ENCODE assay signal across 8 cellular contexts in the genomic region with DNA sequence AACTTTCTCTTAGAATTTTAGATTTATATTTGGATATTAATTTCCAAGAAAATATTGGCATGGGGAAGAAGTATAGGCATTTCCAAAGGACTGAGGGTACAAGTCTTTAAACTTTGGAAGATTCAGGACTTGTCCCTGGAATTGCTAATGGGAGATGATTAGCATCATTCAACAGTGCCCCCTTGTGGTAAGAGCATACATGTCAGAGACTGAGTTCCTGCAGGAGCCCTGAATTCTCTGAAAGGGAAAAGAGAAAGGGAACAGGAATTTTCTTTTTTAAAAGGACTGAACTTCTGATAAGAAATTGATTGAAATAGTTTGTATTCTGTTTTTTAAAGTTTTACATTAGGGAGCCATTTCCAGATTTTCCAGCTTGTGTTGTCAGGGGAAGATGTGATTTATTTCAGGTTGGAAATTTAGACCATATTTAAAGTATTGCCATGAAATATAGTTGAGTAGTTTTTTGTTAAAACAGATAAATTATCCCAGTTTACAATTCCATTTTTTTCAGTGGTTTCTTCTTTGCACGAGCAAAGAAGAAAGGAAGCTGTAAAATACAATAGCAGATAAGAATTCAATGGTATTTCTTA. TPM values are rescaled to one million over a fixed set of nuclear protein-coding genes. Genes with fewer than 3 reads are reported as not detected.
DNase-seq lines count a peak whose midpoint lies in the region; ATAC-seq and TF ChIP-seq lines count a peak whose summit lies in the region.

No MANE protein-coding gene starts in this region.

- peaks cover 10% of the 10 kb centered on the region for H3K4me1 Mint-ChIP-seq in activated naive CD4-positive, alpha-beta T cell treated with anti-CD3 and anti-CD28 coated beads, Interleukin-2, amount 10 ng/mL, durations not matched to agents 7 days and 5 days

- intact Hi-C loops in thyroid gland (cut with DNase I), result no loop called here

- TF ChIP-seq POLR2A in thyroid gland (IDR thresholded peaks at IDR 0.05), result no peak

- H3K27ac ChIP-seq in MM.1S (ENCODE audit: low read length), result no peak overlapping the region
- H3K27ac ChIP-seq in coronary artery, result no peak overlapping the region
- H3K27ac ChIP-seq in thyroid gland, result no peak overlapping the region
- H3K27ac ChIP-seq in effector memory CD4-positive, alpha-beta T cell (ENCODE audit: insufficient read depth, low read length, poor library complexity, severe bottlenecking), result no peak overlapping the region

- no peaks in the 10 kb centered on the region for H3K36me3 Mint-ChIP-seq in activated naive CD4-positive, alpha-beta T cell treated with anti-CD3 and anti-CD28 coated beads, Interleukin-2, amount 10 ng/mL, durations not matched to agents 7 days and 5 days

- H3K4me1 ChIP-seq in MM.1S (ENCODE audit: low read length) (no peaks in the 10 kb centered on the region), thyroid gland (no peaks in the 10 kb centered on the region)
- H3K4me1 ChIP-seq in effector memory CD4-positive, alpha-beta T cell (ENCODE audit: control insufficient read depth, insufficient read depth, low read length, poor library complexity, severe bottlenecking), result no peaks in the 10 kb centered on the region

- peak; percentile 97 for ATAC-seq in left lobe of liver

- H3K9me3 ChIP-seq in MM.1S (replicated peaks; ENCODE audit: insufficient read depth, low read length) (no peaks in the 10 kb centered on the region), thyroid gland (no peaks in the 10 kb centered on the region)
- H3K9me3 ChIP-seq in effector memory CD4-positive, alpha-beta T cell (ENCODE audit: control insufficient read depth, low read length), result no peaks in the 10 kb centered on the region

- H3K36me3 ChIP-seq in MM.1S (replicated peaks; ENCODE audit: insufficient read depth, low read length), result no peaks in the 10 kb centered on the region
- peaks cover 0 to 1% of the 10 kb centered on the region in 2 donors for H3K36me3 ChIP-seq in thyroid gland
- no peaks in the 10 kb centered on the region for H3K36me3 ChIP-seq in effector memory CD4-positive, alpha-beta T cell (ENCODE audit: control insufficient read depth, insufficient read depth, low read length)

- H3K4me3 ChIP-seq in MM.1S (ENCODE audit: low read length) (no peak overlapping the region), coronary artery (no peak overlapping the region), thyroid gland (replicated peaks in 1 of 3) (no peak overlapping the region)
- H3K4me3 ChIP-seq in effector memory CD4-positive, alpha-beta T cell (ENCODE audit: insufficient read depth, low read depth, low read length, poor library complexity, severe bottlenecking), result no peak overlapping the region

- no peaks in the 10 kb centered on the region for H4K20me1 ChIP-seq in MM.1S (ENCODE audit: insufficient read depth, low read length)

- H3F3A ChIP-seq in MM.1S (ENCODE audit: insufficient read depth, low read length), result peaks cover 3% of the 10 kb centered on the region; the same call in 1 of the 2 replicates

- H3K9me2 ChIP-seq in MM.1S (replicated peaks; ENCODE audit: insufficient read depth, low read length), result no peaks in the 10 kb centered on the region

- no peaks in the 10 kb centered on the region for H3K79me2 ChIP-seq in MM.1S (ENCODE audit: low read length)

- no peaks in the 10 kb centered on the region for H3K9me3 Mint-ChIP-seq in activated naive CD4-positive, alpha-beta T cell treated with anti-CD3 and anti-CD28 coated beads, Interleukin-2, amount 10 ng/mL, durations not matched to agents 7 days and 5 days

- H3K27me3 Mint-ChIP-seq in activated naive CD4-positive, alpha-beta T cell treated with anti-CD3 and anti-CD28 coated beads, Interleukin-2, amount 10 ng/mL, durations not matched to agents 7 days and 5 days, result no peaks in the 10 kb centered on the region

- CTCF ChIA-PET in activated naive CD4-positive, alpha-beta T cell treated with anti-CD3 and anti-CD28 coated beads, Interleukin-2, amount 10 ng/mL, durations not matched to agents 7 days and 5 days (lab: Charles Lee), result interaction anchor here (0.5 to 1.9 kb wide), 15 partner anchors 9 to 272 kb away, joined by 3 to 15 read pairs (median 4); a partner anchor contains a TSS

- no peak overlapping the region for H3K4me3 Mint-ChIP-seq in activated naive CD4-positive, alpha-beta T cell treated with anti-CD3 and anti-CD28 coated beads, Interleukin-2, amount 10 ng/mL, durations not matched to agents 7 days and 5 days

- no peak overlapping the region for H3K4me2 ChIP-seq in MM.1S (ENCODE audit: low read depth, low read length)

- H2AFZ ChIP-seq in MM.1S (ENCODE audit: low read length), result no peak overlapping the region

- no peak overlapping the region for H3K9ac ChIP-seq in MM.1S (ENCODE audit: low read length)

- 58 to 65% methylated on average over 1 of the region's 1 CpG for WGBS in thyroid gland, 2 donors

- H3K27ac Mint-ChIP-seq in activated naive CD4-positive, alpha-beta T cell treated with anti-CD3 and anti-CD28 coated beads, Interleukin-2, amount 10 ng/mL, durations not matched to agents 7 days and 5 days, result no peak overlapping the region

- no peaks in the 10 kb centered on the region for H3K27me3 ChIP-seq in MM.1S (replicated peaks; ENCODE audit: insufficient read depth, low read length)
- H3K27me3 ChIP-seq in thyroid gland, result no peaks in the 10 kb centered on the region
- H3K27me3 ChIP-seq in effector memory CD4-positive, alpha-beta T cell (replicated peaks; ENCODE audit: control insufficient read depth, insufficient read depth, low read length, poor library complexity, severe bottlenecking), result no peaks in the 10 kb centered on the region

- peak; percentile 38 for DNase-seq in activated naive CD4-positive, alpha-beta T cell treated with anti-CD3 and anti-CD28 coated beads, Interleukin-2, amount 10 ng/mL, durations not matched to agents 7 days and 5 days
- no peak for DNase-seq in activated naive CD4-positive, alpha-beta T cell treated with Interleukin-2 at 50 U/mL for 16 hours
- DNase-seq in MM.1S (peak; percentile 62), SHP77 treated with DMSO at 0.1 percent for 48 hours (lab: John Stamatoyannopoulos, UW) (peak; percentile 53), coronary artery (ENCODE audit: low spot score) (no peak), left lobe of liver (ENCODE audit: low spot score) (peak; percentile 51), thyroid gland (peak; percentile 44 to 47)
- no peak for DNase-seq in effector memory CD4-positive, alpha-beta T cell

- TF ChIP-seq CTCF in MM.1S (IDR thresholded peaks at IDR 0.05; ENCODE audit: low read length), result peak; percentile 91
- peak; percentile 82 for TF ChIP-seq CTCF in coronary artery (IDR thresholded peaks at IDR 0.05)
- peak; percentile 75 to 92 (median 80) for TF ChIP-seq CTCF in thyroid gland (IDR thresholded peaks at IDR 0.05)

RNA-seq across cellular contexts. Expression of a gene that starts 44.0 kb away (rescaled TPM):
- 1.0 TPM for total RNA-seq in left lobe of liver
- 1 to 10 TPM; 1.8 to 7.2 (median 2.0) TPM for total RNA-seq in thyroid gland

RNA-seq across cellular contexts. Expression of a gene that starts 58.4 kb away (rescaled TPM):
- total RNA-seq in left lobe of liver, result 32.1 TPM
- 10 to 100 TPM; 50.8 to 74.0 (median 57.5) TPM for total RNA-seq in thyroid gland

Comparison
In these comparisons a context has a peak if more than half of its experiments do, and no peak if none do; other contexts are left out.
1. DNase-seq: peak in activated naive CD4-positive, alpha-beta T cell treated with anti-CD3 and anti-CD28 coated beads, Interleukin-2, amount 10 ng/mL, durations not matched to agents 7 days and 5 days (single experiment), MM.1S (single experiment), SHP77 treated with DMSO at 0.1 percent for 48 hours (single experiment), left lobe of liver (single experiment) and thyroid gland (2 of 2); none in activated naive CD4-positive, alpha-beta T cell treated with Interleukin-2 at 50 U/mL for 16 hours (single experiment), coronary artery (single experiment) and effector memory CD4-positive, alpha-beta T cell (0 of 3).
2. Peak in every context shown above with its lines, with median percentiles within 50 percentile points of each other: CTCF ChIP-seq.